In the genomic region with DNA sequence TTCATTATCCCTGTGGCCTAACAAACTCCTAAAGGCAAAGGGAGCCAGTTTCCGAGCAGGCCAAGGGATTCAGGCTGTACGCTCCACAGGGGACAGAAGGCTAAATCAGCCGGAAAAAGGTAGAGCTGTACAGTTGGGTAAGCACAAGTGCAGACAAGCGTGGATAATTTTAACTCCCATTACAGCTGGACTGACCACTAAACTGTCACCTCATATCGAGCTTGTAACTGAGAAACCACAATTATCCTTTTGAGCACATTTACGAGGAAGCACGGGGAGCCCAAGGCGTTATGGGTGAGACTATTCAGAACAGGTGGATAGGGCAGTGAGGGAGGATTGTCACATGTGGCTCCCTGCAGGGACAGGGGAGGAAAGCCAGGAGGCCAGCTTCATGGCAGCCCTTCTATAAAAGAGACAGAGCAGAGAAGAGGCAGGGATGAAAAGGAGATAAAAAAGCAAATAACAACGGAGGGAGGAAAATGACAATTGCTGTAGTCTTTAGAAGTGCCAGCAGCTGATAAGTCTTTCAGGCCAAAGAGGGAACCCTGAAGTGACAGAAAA, we compare ENCODE assay signal across 14 cellular contexts.
DNase-seq lines count a peak whose midpoint lies in the region; ATAC-seq, FAIRE-seq and TF ChIP-seq lines count a peak whose summit lies in the region.
"Had no signal": no experiment of that assay in that cellular context is flagged by ENCODE, and none has a peak within 500 bp of the region (broad histone marks: within the 10 kb centered on the region; RNA-seq: fewer than 3 reads in every experiment).

No MANE protein-coding gene starts in this region.

- H3K4me1 Mint-ChIP-seq in astrocyte (ENCODE audit: low read depth, unreplicated experiment) (peaks cover 30% of the 10 kb centered on the region), mesothelial cell of epicardium (peaks cover 47% of the 10 kb centered on the region)
- H3K4me1 Mint-ChIP-seq: stimulated activated naive B cell treated with anti-CD40 and anti-IgM and Interleukin-4, amounts not matched to agents 10 μg/mL and 1 μg/mL and 100 μg/mL, for 72 hours had no signal

- H3K36me3 Mint-ChIP-seq in astrocyte (ENCODE audit: low read depth, unreplicated experiment) (no peaks in the 10 kb centered on the region), mesothelial cell of epicardium (no peaks in the 10 kb centered on the region)
- H3K36me3 Mint-ChIP-seq: activated naive CD4-positive, alpha-beta T cell treated with anti-CD3 and anti-CD28 coated beads, Interleukin-2, amount 50 U/mL, for 72 hours; stimulated activated naive B cell treated with anti-CD40 and anti-IgM and Interleukin-4, amounts not matched to agents 10 μg/mL and 1 μg/mL and 100 μg/mL, for 72 hours had no signal

- H3K27me3 ChIP-seq in MM.1S (replicated peaks; ENCODE audit: insufficient read depth, low read length) (no peaks in the 10 kb centered on the region), astrocyte (ENCODE audit: insufficient read depth, low read length) (no peaks in the 10 kb centered on the region)

- no peaks in the 10 kb centered on the region for H3K79me2 ChIP-seq in MM.1S (ENCODE audit: low read length)
- no peaks in the 10 kb centered on the region for H3K79me2 ChIP-seq in astrocyte (ENCODE audit: insufficient read depth, low read length)

- H3K27ac Mint-ChIP-seq in astrocyte (ENCODE audit: unreplicated experiment): no peak overlapping the region
- peak overlapping the region; percentile 44 for H3K27ac Mint-ChIP-seq in mesothelial cell of epicardium
- H3K27ac Mint-ChIP-seq: activated CD8-positive, alpha-beta T cell treated with anti-CD3 and anti-CD28 coated beads for 36 hours; activated naive CD4-positive, alpha-beta T cell treated with anti-CD3 and anti-CD28 coated beads, Interleukin-2, amount 50 U/mL, for 72 hours; stimulated activated naive B cell treated with anti-CD40 and anti-IgM and Interleukin-4, amounts not matched to agents 10 μg/mL and 1 μg/mL and 100 μg/mL, for 72 hours; T-helper 1 cell treated with Interleukin-12 subunit alpha and Interleukin-12 subunit beta and Interleukin-4 antibody, amounts not matched to agents 30 μg/mL and 1 μg/mL, for 36 hours had no signal

- H3K9ac ChIP-seq in MM.1S (ENCODE audit: low read length): no peak overlapping the region
- no peak overlapping the region for H3K9ac ChIP-seq in astrocyte (ENCODE audit: low read length)

- H3K9me2 ChIP-seq in MM.1S (replicated peaks; ENCODE audit: insufficient read depth, low read length): no peaks in the 10 kb centered on the region

- ATAC-seq in HG02623 (IDR thresholded peaks at IDR 0.05; ENCODE audit: unreplicated experiment): no peak
- ATAC-seq in HG02571 (IDR thresholded peaks at IDR 0.05; ENCODE audit: unreplicated experiment): no peak
- ATAC-seq: activated CD8-positive, alpha-beta T cell treated with anti-CD3 and anti-CD28 coated beads for 36 hours; activated naive CD4-positive, alpha-beta T cell treated with anti-CD3 and anti-CD28 coated beads, Interleukin-2, amount 50 U/mL, for 72 hours; stimulated activated naive B cell treated with anti-CD40 and anti-IgM and Interleukin-4, amounts not matched to agents 10 μg/mL and 1 μg/mL and 100 μg/mL, for 72 hours had no signal

- no peaks in the 10 kb centered on the region for H3F3A ChIP-seq in MM.1S (ENCODE audit: insufficient read depth, low read length)

- H3K27me3 Mint-ChIP-seq in astrocyte (ENCODE audit: low read depth, unreplicated experiment) (no peaks in the 10 kb centered on the region), mesothelial cell of epicardium (ENCODE audit: low read depth) (no peaks in the 10 kb centered on the region)
- H3K27me3 Mint-ChIP-seq: activated CD8-positive, alpha-beta T cell treated with anti-CD3 and anti-CD28 coated beads for 36 hours had no signal

- TF ChIP-seq CTCF in MM.1S (IDR thresholded peaks at IDR 0.05; ENCODE audit: low read length): no peak
- TF ChIP-seq CTCF in astrocyte (IDR thresholded peaks at IDR 0.05; ENCODE audit: insufficient read depth, low read depth, low read length): no peak
- no peak for TF ChIP-seq CTCF in mesothelial cell of epicardium (IDR thresholded peaks at IDR 0.05; ENCODE audit: unreplicated experiment)

- no peak overlapping the region for H2AFZ ChIP-seq in MM.1S (ENCODE audit: low read length)
- H2AFZ ChIP-seq in astrocyte (ENCODE audit: low read depth, low read length): no peak overlapping the region

- H3K4me3 Mint-ChIP-seq in astrocyte (ENCODE audit: unreplicated experiment) (no peak overlapping the region), mesothelial cell of epicardium (no peak overlapping the region)
- H3K4me3 Mint-ChIP-seq: activated CD8-positive, alpha-beta T cell treated with anti-CD3 and anti-CD28 coated beads for 36 hours; stimulated activated naive B cell treated with anti-CD40 and anti-IgM and Interleukin-4, amounts not matched to agents 10 μg/mL and 1 μg/mL and 100 μg/mL, for 72 hours; T-helper 1 cell treated with Interleukin-12 subunit alpha and Interleukin-12 subunit beta and Interleukin-4 antibody, amounts not matched to agents 30 μg/mL and 1 μg/mL, for 36 hours had no signal

- no peaks in the 10 kb centered on the region for H4K20me1 ChIP-seq in MM.1S (ENCODE audit: insufficient read depth, low read length)
- H4K20me1 ChIP-seq in astrocyte (ENCODE audit: insufficient read depth, low read length): no peaks in the 10 kb centered on the region

- H3K27ac ChIP-seq in MM.1S (ENCODE audit: low read length) (no peak overlapping the region), astrocyte (ENCODE audit: low read depth, low read length) (no peak overlapping the region)
- H3K27ac ChIP-seq: C4-2B had no signal

- no peaks in the 10 kb centered on the region for H3K36me3 ChIP-seq in MM.1S (replicated peaks; ENCODE audit: insufficient read depth, low read length)
- no peaks in the 10 kb centered on the region for H3K36me3 ChIP-seq in astrocyte (ENCODE audit: insufficient read depth, low read length)

- no peaks in the 10 kb centered on the region for H3K9me3 ChIP-seq in MM.1S (replicated peaks; ENCODE audit: insufficient read depth, low read length)
- H3K9me3 ChIP-seq in astrocyte (ENCODE audit: insufficient read depth, low read depth, low read length): no peaks in the 10 kb centered on the region

- DNase-seq in DMS 273 (lab: John Stamatoyannopoulos, UW; ENCODE audit: unreplicated experiment) (peak; percentile 71), MM.1S (peak; percentile 15), astrocyte (ENCODE audit: low read depth) (peak; percentile 19), mesothelial cell of epicardium (ENCODE audit: low spot score in 2 of 2, unreplicated experiment in 2 of 2) (no peak), GDM1 (lab: John Stamatoyannopoulos, UW) (no peak), NOMO-1 (lab: John Stamatoyannopoulos, UW; ENCODE audit: unreplicated experiment in 2 of 2) (no peak)
- DNase-seq: activated CD8-positive, alpha-beta T cell treated with anti-CD3 and anti-CD28 coated beads for 36 hours; IMR-90; stimulated activated naive B cell treated with anti-CD40 and anti-IgM and Interleukin-4, amounts not matched to agents 10 μg/mL and 1 μg/mL and 100 μg/mL, for 72 hours had no signal

- H3K4me2 ChIP-seq in MM.1S (ENCODE audit: low read depth, low read length) (no peak overlapping the region), astrocyte (ENCODE audit: low read length) (no peak overlapping the region)

- H3K9me3 Mint-ChIP-seq in astrocyte (ENCODE audit: unreplicated experiment): peaks cover 2% of the 10 kb centered on the region
- H3K9me3 Mint-ChIP-seq in mesothelial cell of epicardium: peaks cover 7% of the 10 kb centered on the region
- H3K9me3 Mint-ChIP-seq: T-helper 1 cell treated with Interleukin-12 subunit alpha and Interleukin-12 subunit beta and Interleukin-4 antibody, amounts not matched to agents 30 μg/mL and 1 μg/mL, for 36 hours had no signal

- H3K4me1 ChIP-seq in MM.1S (ENCODE audit: low read length) (peaks cover 3% of the 10 kb centered on the region; the same call in 1 of the 2 replicates), astrocyte (ENCODE audit: insufficient read depth, low read length) (no peaks in the 10 kb centered on the region)

- FAIRE-seq in astrocyte (lab: Jason Lieb, UNC): no peak

- H3K4me3 ChIP-seq in MM.1S (ENCODE audit: low read length): no peak overlapping the region
- no peak overlapping the region for H3K4me3 ChIP-seq in astrocyte (ENCODE audit: insufficient read depth, low read depth, low read length)

Comparison
In these comparisons a context has a peak if more than half of its experiments do, and no peak if none do; other contexts are left out.
1. DNase-seq: peak in DMS 273 (single experiment), MM.1S (single experiment) and astrocyte (single experiment); none in mesothelial cell of epicardium (0 of 2), GDM1 (single experiment) and NOMO-1 (0 of 2).